Comparison of ENCODE assay signal across 20 cellular contexts in genomic region chr18:38330573-38330972, GRCh38.
DNase-seq lines count a peak whose midpoint lies in the region; ATAC-seq and TF ChIP-seq lines count a peak whose summit lies in the region.
"Had no signal": no experiment of that assay in that cellular context is flagged by ENCODE, and none has a peak within 500 bp of the region (broad histone marks: within the 10 kb centered on the region; RNA-seq: fewer than 3 reads in every experiment).

No MANE protein-coding gene starts in this region.

- H3K4me3 ChIP-seq in heart right ventricle = no peak overlapping the region
- H3K4me3 ChIP-seq: GM23338, SJSA1 had no signal

- peak; percentile 62 for ATAC-seq in activated CD8-positive, alpha-beta T cell treated with anti-CD3 and anti-CD28 coated beads for 36 hours
- ATAC-seq in activated CD8-positive, alpha-beta T cell treated with anti-CD3 and anti-CD28 coated beads, Interleukin-2, amount 10 ng/mL, durations not matched to agents 7 days and 5 days = no peak
- no peak for ATAC-seq in heart right ventricle
- ATAC-seq: GM23338 had no signal

- no peaks in the 10 kb centered on the region for H3K27me3 Mint-ChIP-seq in activated CD8-positive, alpha-beta T cell treated with anti-CD3 and anti-CD28 coated beads for 36 hours
- H3K27me3 Mint-ChIP-seq in activated CD8-positive, alpha-beta T cell treated with anti-CD3 and anti-CD28 coated beads, Interleukin-2, amount 10 ng/mL, durations not matched to agents 7 days and 5 days (ENCODE audit: low read depth) = no peaks in the 10 kb centered on the region
- no peaks in the 10 kb centered on the region for H3K27me3 Mint-ChIP-seq in HFFc6 (ENCODE audit: insufficient read depth)

- H3K9me3 ChIP-seq in heart right ventricle = peaks cover 0 to 3% (median 0%) of the 10 kb centered on the region in 11 donors

- intact Hi-C loops in activated CD8-positive, alpha-beta T cell treated with anti-CD3 and anti-CD28 coated beads for 36 hours (cut with micrococcal nuclease) = no loop called here
- intact Hi-C loops in heart right ventricle (cut with DNase I) = loop anchor here in 1 of 10 donors (10.0 kb wide), 1 partner anchor 56 kb away; no protein-coding TSS in a partner anchor

- no peak overlapping the region for H3K27ac ChIP-seq in heart right ventricle
- H3K27ac ChIP-seq: KMS-11, SJSA1 had no signal

- H3K9me3 Mint-ChIP-seq in activated CD8-positive, alpha-beta T cell treated with anti-CD3 and anti-CD28 coated beads for 36 hours = no peaks in the 10 kb centered on the region
- H3K9me3 Mint-ChIP-seq in activated CD8-positive, alpha-beta T cell treated with anti-CD3 and anti-CD28 coated beads, Interleukin-2, amount 10 ng/mL, durations not matched to agents 7 days and 5 days (ENCODE audit: insufficient read depth) = no peaks in the 10 kb centered on the region
- H3K9me3 Mint-ChIP-seq in HFFc6 = peaks cover 36% of the 10 kb centered on the region
- H3K9me3 Mint-ChIP-seq: GM23338, H9 had no signal

- H3K4me3 Mint-ChIP-seq in activated CD8-positive, alpha-beta T cell treated with anti-CD3 and anti-CD28 coated beads for 36 hours = no peak overlapping the region
- H3K4me3 Mint-ChIP-seq in activated CD8-positive, alpha-beta T cell treated with anti-CD3 and anti-CD28 coated beads, Interleukin-2, amount 10 ng/mL, durations not matched to agents 7 days and 5 days = no peak overlapping the region
- H3K4me3 Mint-ChIP-seq in HFFc6 = no peak overlapping the region
- H3K4me3 Mint-ChIP-seq: GM23338, H9 had no signal

- POLR2A ChIA-PET in activated CD8-positive, alpha-beta T cell treated with anti-CD3 and anti-CD28 coated beads for 36 hours (lab: Charles Lee) = no interaction called here
- POLR2A ChIA-PET in activated CD8-positive, alpha-beta T cell treated with anti-CD3 and anti-CD28 coated beads, Interleukin-2, amount 10 ng/mL, durations not matched to agents 7 days and 5 days (lab: Charles Lee) = no interaction called here

- CTCF ChIA-PET in activated CD8-positive, alpha-beta T cell treated with anti-CD3 and anti-CD28 coated beads for 36 hours (lab: Charles Lee) = no interaction called here
- CTCF ChIA-PET in activated CD8-positive, alpha-beta T cell treated with anti-CD3 and anti-CD28 coated beads, Interleukin-2, amount 10 ng/mL, durations not matched to agents 7 days and 5 days (lab: Charles Lee) = no interaction called here

- TF ChIP-seq CTCF in activated CD8-positive, alpha-beta T cell treated with anti-CD3 and anti-CD28 coated beads for 36 hours (IDR thresholded peaks at IDR 0.05) = no peak
- no peak for TF ChIP-seq CTCF in heart right ventricle (IDR thresholded peaks at IDR 0.05)
- TF ChIP-seq CTCF in HFFc6 (IDR thresholded peaks at IDR 0.05) = no peak

- H3K36me3 Mint-ChIP-seq in activated CD8-positive, alpha-beta T cell treated with anti-CD3 and anti-CD28 coated beads for 36 hours (ENCODE audit: low read depth) = no peaks in the 10 kb centered on the region
- no peaks in the 10 kb centered on the region for H3K36me3 Mint-ChIP-seq in activated CD8-positive, alpha-beta T cell treated with anti-CD3 and anti-CD28 coated beads, Interleukin-2, amount 10 ng/mL, durations not matched to agents 7 days and 5 days (ENCODE audit: low read depth)
- H3K36me3 Mint-ChIP-seq in HFFc6 (ENCODE audit: low read depth) = no peaks in the 10 kb centered on the region

- H3K4me1 ChIP-seq in heart right ventricle = no peaks in the 10 kb centered on the region
- H3K4me1 ChIP-seq: SJSA1 had no signal

- no peak overlapping the region for H3K27ac Mint-ChIP-seq in activated CD8-positive, alpha-beta T cell treated with anti-CD3 and anti-CD28 coated beads for 36 hours
- H3K27ac Mint-ChIP-seq in activated CD8-positive, alpha-beta T cell treated with anti-CD3 and anti-CD28 coated beads, Interleukin-2, amount 10 ng/mL, durations not matched to agents 7 days and 5 days = no peak overlapping the region
- H3K27ac Mint-ChIP-seq in HFFc6 = no peak overlapping the region
- H3K27ac Mint-ChIP-seq: GM23338, H9 had no signal

- no peaks in the 10 kb centered on the region for H3K4me1 Mint-ChIP-seq in activated CD8-positive, alpha-beta T cell treated with anti-CD3 and anti-CD28 coated beads for 36 hours (ENCODE audit: low read depth)
- H3K4me1 Mint-ChIP-seq in activated CD8-positive, alpha-beta T cell treated with anti-CD3 and anti-CD28 coated beads, Interleukin-2, amount 10 ng/mL, durations not matched to agents 7 days and 5 days (ENCODE audit: low read depth) = no peaks in the 10 kb centered on the region
- H3K4me1 Mint-ChIP-seq in HFFc6 (ENCODE audit: low read depth) = no peaks in the 10 kb centered on the region
- H3K4me1 Mint-ChIP-seq: GM23338, H9 had no signal

- H3K36me3 ChIP-seq in heart right ventricle = no peaks in the 10 kb centered on the region
- H3K36me3 ChIP-seq: SJSA1 had no signal

- 82 to 88% methylated on average over 3 of the region's 3 CpGs for WGBS in heart right ventricle, 2 donors

- no peaks in the 10 kb centered on the region for H3K27me3 ChIP-seq in heart right ventricle
- H3K27me3 ChIP-seq: SJSA1 had no signal

- DNase-seq in activated CD8-positive, alpha-beta T cell treated with anti-CD3 and anti-CD28 coated beads for 36 hours = peak; percentile 29
- no peak for DNase-seq in activated CD8-positive, alpha-beta T cell treated with anti-CD3 and anti-CD28 coated beads, Interleukin-2, amount 10 ng/mL, durations not matched to agents 7 days and 5 days
- peak; percentile 4 for DNase-seq in stimulated activated CD4-positive, alpha-beta T cell treated with anti-CD3 and anti-CD28 coated beads, Interleukin-1b, Interleukin-23, amount 100 ng/mL, for 48 hours
- DNase-seq in stimulated activated CD4-positive, alpha-beta T cell treated with anti-CD3 and anti-CD28 coated beads, Interleukin-4, amount 100 ng/mL, for 1 hour = no peak
- DNase-seq in SW480 (ENCODE audit: low spot score) (peak; percentile 7), heart right ventricle (no peak), HFFc6 (no peak)
- DNase-seq: H9, IMR-90, NCI-H1048, NCI-H1417, NCI-H1694, NCI-H2081, NCI-H2227 treated with DMSO at 0.1 percent for 48 hours, NCI-H526 treated with DMSO at 0.1 percent for 48 hours, Right ventricle myocardium superior, RPMI8226 had no signal

Comparison
In these comparisons a context has a peak if more than half of its experiments do, and no peak if none do; other contexts are left out.
1. DNase-seq: peak in activated CD8-positive, alpha-beta T cell treated with anti-CD3 and anti-CD28 coated beads for 36 hours (single experiment), stimulated activated CD4-positive, alpha-beta T cell treated with anti-CD3 and anti-CD28 coated beads, Interleukin-1b, Interleukin-23, amount 100 ng/mL, for 48 hours (single experiment) and SW480 (single experiment); none in activated CD8-positive, alpha-beta T cell treated with anti-CD3 and anti-CD28 coated beads, Interleukin-2, amount 10 ng/mL, durations not matched to agents 7 days and 5 days (single experiment), stimulated activated CD4-positive, alpha-beta T cell treated with anti-CD3 and anti-CD28 coated beads, Interleukin-4, amount 100 ng/mL, for 1 hour (single experiment), heart right ventricle (0 of 2) and HFFc6 (single experiment).